ENCODE assay signal across 12 cellular contexts in the genomic region with DNA sequence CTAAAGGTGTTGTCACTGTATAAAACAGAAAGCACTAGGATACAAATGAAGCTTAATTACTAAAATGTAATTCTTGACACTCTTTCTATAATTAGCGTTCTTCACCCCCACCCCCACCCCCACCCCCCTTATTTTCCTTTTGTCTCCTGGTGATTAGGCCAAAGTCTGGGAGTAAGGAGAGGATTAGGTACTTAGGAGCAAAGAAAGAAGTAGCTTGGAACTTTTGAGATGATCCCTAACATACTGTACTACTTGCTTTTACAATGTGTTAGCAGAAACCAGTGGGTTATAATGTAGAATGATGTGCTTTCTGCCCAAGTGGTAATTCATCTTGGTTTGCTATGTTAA. TPM values are rescaled to one million over a fixed set of nuclear protein-coding genes. Genes with fewer than 3 reads are reported as not detected.
DNase-seq lines count a peak whose midpoint lies in the region; ATAC-seq, FAIRE-seq and TF ChIP-seq lines count a peak whose summit lies in the region.
"Had no signal": no experiment of that assay in that cellular context is flagged by ENCODE, and none has a peak within 500 bp of the region (broad histone marks: within the 10 kb centered on the region; RNA-seq: fewer than 3 reads in every experiment).

No MANE protein-coding gene starts in this region.

- no peak for TF ChIP-seq POLR2A in endothelial cell of umbilical vein (IDR thresholded peaks at IDR 0.05; ENCODE audit: low read depth, low read length)
- no peak for TF ChIP-seq POLR2A in GM18505 (IDR thresholded peaks at IDR 0.05; ENCODE audit: borderline replicate concordance, extremely low read depth, insufficient read depth, insufficient read length)

- H3K4me3 ChIP-seq in cardiac muscle cell (no peak overlapping the region), endothelial cell of umbilical vein (replicated peaks in 1 of 3; ENCODE audit: insufficient read depth in 1 of 3, low read depth in 1 of 3, low read length in 3 of 3) (no peak overlapping the region), smooth muscle cell (no peak overlapping the region), PC-9 (no peak overlapping the region; the same call in 1 of the 2 replicates)
- H3K4me3 ChIP-seq: coronary artery, gastrocnemius medialis, uterus had no signal

- peak; percentile 21 to 30 for DNase-seq in cardiac muscle cell (ENCODE audit: low read depth in 1 of 2, low spot score in 1 of 2)
- DNase-seq in left ventricle myocardium superior, result no peak
- peak; percentile 20 for DNase-seq in RPMI7951 (ENCODE audit: low read depth)
- no peak for DNase-seq in endothelial cell of umbilical vein (ENCODE audit: low read depth, low spot score)
- DNase-seq in smooth muscle cell (lab: John Stamatoyannopoulos, UW; ENCODE audit: unreplicated experiment), result no peak
- DNase-seq in PC-9, result no peak
- DNase-seq: gastrocnemius medialis had no signal

- peaks cover 15% of the 10 kb centered on the region for H3F3A ChIP-seq in smooth muscle cell (ENCODE audit: low read depth)
- peaks cover 17% of the 10 kb centered on the region; the same call in 1 of the 2 replicates for H3F3A ChIP-seq in PC-9 (ENCODE audit: insufficient read depth, low read depth)

- H3K9me3 ChIP-seq in cardiac muscle cell (ENCODE audit: low read depth) (no peaks in the 10 kb centered on the region), endothelial cell of umbilical vein (replicated peaks; ENCODE audit: control insufficient read depth, insufficient read depth, low read length) (no peaks in the 10 kb centered on the region), smooth muscle cell (replicated peaks; ENCODE audit: low read depth) (no peaks in the 10 kb centered on the region), PC-9 (ENCODE audit: insufficient read depth, low read depth) (no peaks in the 10 kb centered on the region)
- H3K9me3 ChIP-seq: gastrocnemius medialis, uterus had no signal

- POLR2A ChIA-PET in endothelial cell of umbilical vein (lab: Charles Lee), result no interaction called here
- POLR2A ChIA-PET in PC-9 (lab: Charles Lee; ENCODE audit: unreplicated experiment), result no interaction called here

- intact Hi-C loops in left ventricle myocardium superior (cut with micrococcal nuclease), result loop anchor here (2.0 to 10.0 kb wide), 3 partner anchors 172 to 542 kb away; a partner anchor contains a TSS
- intact Hi-C loops in endothelial cell of umbilical vein (cut with micrococcal nuclease), result loop anchor here (1.0 to 5.0 kb wide), 13 partner anchors 40 to 547 kb away; a partner anchor contains a TSS
- intact Hi-C loops in PC-9 (cut with micrococcal nuclease; ENCODE audit: unreplicated experiment), result loop anchor here (1.0 to 10.0 kb wide), 9 partner anchors 63 to 732 kb away; a partner anchor contains a TSS

- no TSS peak for BruUV-seq in endothelial cell of umbilical vein (replicated peaks; lab: Mats Ljungman, UMichigan)
- no TSS peak for BruUV-seq in PC-9 (replicated peaks; lab: Mats Ljungman, UMichigan)

- TF ChIP-seq CTCF in cardiac muscle cell (IDR thresholded peaks at IDR 0.05; ENCODE audit: low read depth, low read length), result no peak
- TF ChIP-seq CTCF in endothelial cell of umbilical vein (IDR thresholded peaks at IDR 0.05; ENCODE audit: extremely low read depth in 1 of 2, insufficient read depth in 1 of 2, low read depth in 1 of 2, low read length in 2 of 2), result no peak
- no peak for TF ChIP-seq CTCF in smooth muscle cell (IDR thresholded peaks at IDR 0.05; ENCODE audit: borderline replicate concordance, insufficient read depth, poor library complexity, severe bottlenecking)
- TF ChIP-seq CTCF in PC-9 (conservative IDR thresholded peaks at IDR 0.05), result no peak

- H2AFZ ChIP-seq in endothelial cell of umbilical vein (ENCODE audit: low read depth, low read length), result no peak overlapping the region
- no peak overlapping the region for H2AFZ ChIP-seq in smooth muscle cell (ENCODE audit: low read depth)
- H2AFZ ChIP-seq in PC-9, result no peak overlapping the region
- H2AFZ ChIP-seq: parathyroid adenoma had no signal

- dilution Hi-C loops in endothelial cell of umbilical vein (cut with MboI; ENCODE audit: extremely low pct_ligation_motif_present, low sequenced_read_pairs), result loop anchor here (5.0 kb wide), 1 partner anchor 395 kb away; no protein-coding TSS in a partner anchor

- H3K79me2 ChIP-seq in endothelial cell of umbilical vein (ENCODE audit: control insufficient read depth, insufficient read depth, low read length) (no peaks in the 10 kb centered on the region), smooth muscle cell (ENCODE audit: low read depth) (peaks cover 9% of the 10 kb centered on the region), PC-9 (ENCODE audit: low read depth) (no peaks in the 10 kb centered on the region)
- H3K79me2 ChIP-seq: parathyroid adenoma had no signal

- FAIRE-seq in endothelial cell of umbilical vein (lab: Jason Lieb, UNC), result peak; percentile 4

- no peaks in the 10 kb centered on the region for H3K9me1 ChIP-seq in endothelial cell of umbilical vein (replicated peaks; ENCODE audit: control insufficient read depth, extremely low read depth, insufficient read depth, low read length)

- no peaks in the 10 kb centered on the region for H3K9me2 ChIP-seq in PC-9 (ENCODE audit: insufficient read depth)

- CTCF ChIA-PET in endothelial cell of umbilical vein (lab: Charles Lee) (interaction anchor here (0.6 to 2.6 kb wide), 18 partner anchors 9 to 547 kb away, joined by 3 to 68 read pairs (median 4); a partner anchor contains a TSS), PC-9 (lab: Charles Lee) (interaction anchor here (0.5 to 0.6 kb wide), 6 partner anchors 42 to 441 kb away, joined by 3 to 9 read pairs (median 3); no protein-coding TSS in a partner anchor)

- H3K36me3 ChIP-seq in cardiac muscle cell (peaks cover 6% of the 10 kb centered on the region), endothelial cell of umbilical vein (ENCODE audit: control insufficient read depth in 2 of 2, extremely low read depth in 1 of 2, insufficient read depth in 2 of 2, low read length in 2 of 2) (no peaks in the 10 kb centered on the region), smooth muscle cell (ENCODE audit: low read depth) (peaks cover 2% of the 10 kb centered on the region), PC-9 (ENCODE audit: low read depth) (peaks cover 13% of the 10 kb centered on the region; the same call in 1 of the 2 replicates)
- H3K36me3 ChIP-seq: uterus had no signal

- H3K9ac ChIP-seq in endothelial cell of umbilical vein (replicated peaks; ENCODE audit: extremely low read depth, insufficient read depth, low read length), result no peak overlapping the region
- H3K9ac ChIP-seq in smooth muscle cell (ENCODE audit: low read depth), result no peak overlapping the region
- H3K9ac ChIP-seq: parathyroid adenoma had no signal

- H3K4me2 ChIP-seq in endothelial cell of umbilical vein (ENCODE audit: insufficient read depth, low read length) (no peak overlapping the region), smooth muscle cell (peak overlapping the region; percentile 45), PC-9 (no peak overlapping the region)

- H3K4me1 ChIP-seq in cardiac muscle cell (ENCODE audit: low read depth) (peaks cover 3% of the 10 kb centered on the region), endothelial cell of umbilical vein (ENCODE audit: control insufficient read depth, extremely low read depth, insufficient read depth, low read length) (peaks cover 19% of the 10 kb centered on the region), smooth muscle cell (ENCODE audit: low read depth) (peaks cover 17% of the 10 kb centered on the region), PC-9 (replicated peaks; ENCODE audit: insufficient read depth) (peaks cover 15% of the 10 kb centered on the region; the same call in 1 of the 2 replicates)
- H3K4me1 ChIP-seq: gastrocnemius medialis, parathyroid adenoma, uterus had no signal

- ATAC-seq in left ventricle myocardium superior (no peak), GM21447 (IDR thresholded peaks at IDR 0.05; ENCODE audit: unreplicated experiment) (no peak), GM18505 (IDR thresholded peaks at IDR 0.05; ENCODE audit: unreplicated experiment) (no peak)
- ATAC-seq: gastrocnemius medialis had no signal

- H3K27ac ChIP-seq in cardiac muscle cell (no peak overlapping the region), endothelial cell of umbilical vein (ENCODE audit: insufficient read depth, low read depth, low read length) (no peak overlapping the region), smooth muscle cell (ENCODE audit: low read depth) (no peak overlapping the region), PC-9 (no peak overlapping the region)
- H3K27ac ChIP-seq: coronary artery, gastrocnemius medialis, parathyroid adenoma, uterus had no signal

- H4K20me1 ChIP-seq in endothelial cell of umbilical vein (replicated peaks; ENCODE audit: control insufficient read depth, extremely low read depth, insufficient read depth, low read length), result no peaks in the 10 kb centered on the region
- H4K20me1 ChIP-seq in smooth muscle cell (ENCODE audit: low read depth), result no peaks in the 10 kb centered on the region
- no peaks in the 10 kb centered on the region for H4K20me1 ChIP-seq in PC-9 (ENCODE audit: insufficient read depth)

- WGBS in smooth muscle cell (ENCODE audit: low lambda C conversion rate), result 11% methylated on average over 1 of the region's 1 CpG

- H3K27me3 ChIP-seq in cardiac muscle cell (no peaks in the 10 kb centered on the region), endothelial cell of umbilical vein (ENCODE audit: control insufficient read depth in 2 of 2, insufficient read depth in 2 of 2, low read length in 2 of 2) (no peaks in the 10 kb centered on the region), smooth muscle cell (ENCODE audit: low read depth) (no peaks in the 10 kb centered on the region), PC-9 (ENCODE audit: insufficient read depth, low read depth) (no peaks in the 10 kb centered on the region)
- H3K27me3 ChIP-seq: gastrocnemius medialis, uterus had no signal

TF ChIP-seq in endothelial cell of umbilical vein, 7 proteins besides CTCF, POLR2A, EP300 and RAD21 (continues in another document):
- no peak for TF ChIP-seq FOS (IDR thresholded peaks at IDR 0.05; ENCODE audit: borderline replicate concordance, insufficient read depth, low read length)
- no peak for TF ChIP-seq JUN (IDR thresholded peaks at IDR 0.05; ENCODE audit: borderline replicate concordance, insufficient read depth, insufficient read length, low read depth)

RNA-seq across cellular contexts. Expression of a gene that starts 43.8 kb away (rescaled TPM):
- 83.5 and 134 TPM in 2 replicates for total RNA-seq in cardiac muscle cell
- polyA plus RNA-seq in cardiac muscle cell, result 78.0 and 84.9 TPM in 2 replicates
- 54.3 TPM for total RNA-seq in left ventricle myocardium superior
- total RNA-seq in RPMI7951 (2014; rRNA removed; shearing (Covaris generic)), result 60.0 and 61.6 TPM in 2 replicates
- 40.3 and 42.6 TPM in 2 replicates for total RNA-seq in endothelial cell of umbilical vein
- polyA plus RNA-seq in endothelial cell of umbilical vein, result 12.3 and 18.4 TPM in 2 replicates
- 14.5 and 15.6 TPM in 2 replicates for polyA plus RNA-seq in endothelial cell of umbilical vein (2011; cell fraction: cytosol; rRNA removed)
- 7.6 and 11.3 TPM in 2 replicates for polyA plus RNA-seq in endothelial cell of umbilical vein (2011; cell fraction: nucleus; rRNA removed)
- 31.4 and 39.6 TPM in 2 replicates for polyA plus RNA-seq in endothelial cell of umbilical vein (2012)
- 12.5 and 13.4 TPM in 2 replicates for polyA minus RNA-seq in endothelial cell of umbilical vein
- 34.1 TPM for polyA minus RNA-seq in endothelial cell of umbilical vein (2011; cell fraction: cytosol; rRNA and poly(A)+ RNA removed)
- 13.0 and 17.1 TPM in 2 replicates for polyA minus RNA-seq in endothelial cell of umbilical vein (2011; cell fraction: nucleus; rRNA and poly(A)+ RNA removed)
- 71.6 and 76.6 TPM in 2 replicates for total RNA-seq in smooth muscle cell
- polyA plus RNA-seq in smooth muscle cell, result 41.6 and 44.5 TPM in 2 replicates
- 40.7 and 40.9 TPM in 2 replicates for total RNA-seq in PC-9 (2021)

Comparison
In these comparisons a context has a peak if more than half of its experiments do, and no peak if none do; other contexts are left out.
1. DNase-seq: peak in cardiac muscle cell (2 of 2) and RPMI7951 (single experiment); none in left ventricle myocardium superior (single experiment), endothelial cell of umbilical vein (single experiment), smooth muscle cell (single experiment) and PC-9 (0 of 2).